8 cellular contexts compared by ENCODE assay signal in genomic region chr14:72892879-72893635, GRCh38. TPM values are rescaled to one million over a fixed set of nuclear protein-coding genes. Genes with fewer than 3 reads are reported as not detected.
DNase-seq lines count a peak whose midpoint lies in the region; ATAC-seq, FAIRE-seq and TF ChIP-seq lines count a peak whose summit lies in the region.

No MANE protein-coding gene starts in this region.

- BruUV-seq in Panc1 (replicated peaks; lab: Mats Ljungman, UMichigan) (no TSS peak), GM12878 (replicated peaks; lab: Mats Ljungman, UMichigan) (no TSS peak)

- 1% methylated on average over 58 of the region's 68 CpGs for WGBS in GM12878 (ENCODE audit: insufficient coverage, insufficient replicate concordance, low lambda C conversion rate, missing lambda C conversion rate)

- ATAC-seq in GM21825 (IDR thresholded peaks at IDR 0.05; ENCODE audit: unreplicated experiment), result peak; percentile 14
- peak; percentile 60 for ATAC-seq in Panc1
- ATAC-seq in GM12878, result peak; percentile 27
- peak; percentile 10 to 25 for ATAC-seq in gastrocnemius medialis
- ATAC-seq in HG02970 (IDR thresholded peaks at IDR 0.05; ENCODE audit: low FRiP score, unreplicated experiment), result no peak
- ATAC-seq in GM19351 (IDR thresholded peaks at IDR 0.05; ENCODE audit: unreplicated experiment), result no peak

- H3K27ac ChIP-seq in Panc1 (ENCODE audit: low read length), result no peak overlapping the region
- H3K27ac ChIP-seq in GM12878 (ENCODE audit: control insufficient read depth, insufficient read depth), result no peak overlapping the region
- H3K27ac ChIP-seq in iPS-20b (ENCODE audit: low read length), result no peak overlapping the region
- peak overlapping the region; percentile 91 to 94 (median 94) for H3K27ac ChIP-seq in gastrocnemius medialis

- POLR2A ChIA-PET in Panc1 (lab: Charles Lee) (interaction anchor here (0.6 kb wide), 1 partner anchor 22 kb away, joined by 3 read pairs; no protein-coding TSS in a partner anchor), GM12878 (lab: Charles Lee) (interaction anchor here (1.1 to 2.2 kb wide), 3 partner anchors 9 to 258 kb away, joined by 4 to 8 read pairs (median 4); no protein-coding TSS in a partner anchor)

- in situ Hi-C loops in Panc1 (cut with HindIII; ENCODE audit: low pct_unique_long_range_greater_than_20kb, low sequenced_read_pairs) (no loop called here), GM12878 (cut with MboI) (no loop called here), gastrocnemius medialis (cut with MboI; ENCODE audit: low sequenced_read_pairs in 4 of 4) (loop anchor here in 1 of 4 donors (10.0 kb wide), 2 partner anchors 78 to 148 kb away; no protein-coding TSS in a partner anchor)

- DNase-seq in D721Med (ENCODE audit: insufficient read length, low spot score) (peak; percentile 52), Panc1 (ENCODE audit: low read depth, low spot score) (no peak), GM12878 (ENCODE audit: low read depth, low spot score) (no peak), gastrocnemius medialis (peak in 1 of 2 donors; percentile 35)

- H3K9me3 ChIP-seq in Panc1 (ENCODE audit: control insufficient read depth, insufficient read depth, low read depth, low read length), result no peaks in the 10 kb centered on the region
- no peaks in the 10 kb centered on the region for H3K9me3 ChIP-seq in GM12878 (replicated peaks; ENCODE audit: control insufficient read depth, insufficient read depth, low read length)
- H3K9me3 ChIP-seq in iPS-20b (ENCODE audit: insufficient read depth, low read depth, low read length), result no peaks in the 10 kb centered on the region
- H3K9me3 ChIP-seq in gastrocnemius medialis, result no peaks in the 10 kb centered on the region

- peak overlapping the region; percentile 96 for H3K4me2 ChIP-seq in GM12878 (ENCODE audit: control insufficient read depth, insufficient read depth)

- no peak for FAIRE-seq in D721Med (lab: Jason Lieb, UNC)
- FAIRE-seq in GM12878 (lab: Jason Lieb, UNC), result no peak

- intact Hi-C loops in Panc1 (cut with micrococcal nuclease; ENCODE audit: unreplicated experiment), result no loop called here
- intact Hi-C loops in GM12878 (cut with micrococcal nuclease; ENCODE audit: unreplicated experiment), result no loop called here
- intact Hi-C loops in gastrocnemius medialis (cut with DNase I; ENCODE audit: low total_unique reads), result no loop called here

- no peak for TF ChIP-seq RAD21 in GM12878 (IDR thresholded peaks at IDR 0.05; ENCODE audit: insufficient read depth, low read depth, low read length)

- RAD21 ChIA-PET in GM12878 (lab: Charles Lee; ENCODE audit: unreplicated experiment), result interaction anchor here (0.9 to 3.9 kb wide), 9 partner anchors 9 to 379 kb away, joined by 3 to 31 read pairs (median 9); no protein-coding TSS in a partner anchor

- peaks cover 7% of the 10 kb centered on the region; the same call in 1 of the 2 replicates for H3K4me1 ChIP-seq in Panc1 (ENCODE audit: control insufficient read depth, insufficient read depth, low read length)
- peaks cover 8% of the 10 kb centered on the region for H3K4me1 ChIP-seq in GM12878 (ENCODE audit: control insufficient read depth, insufficient read depth, low read length)
- H3K4me1 ChIP-seq in iPS-20b (ENCODE audit: insufficient read depth, low read length), result peaks cover 32% of the 10 kb centered on the region; the same call in 1 of the 2 replicates
- H3K4me1 ChIP-seq in gastrocnemius medialis, result peaks cover 49 to 59% of the 10 kb centered on the region in 2 donors

- no peak for TF ChIP-seq EP300 in GM12878 (IDR thresholded peaks at IDR 0.05; ENCODE audit: borderline replicate concordance in 1 of 2, control insufficient read depth in 1 of 2, low read depth in 2 of 2, low read length in 2 of 2)

- H3K4me3 ChIP-seq in Panc1 (ENCODE audit: low read depth in 2 of 2, low read length in 2 of 2) (peak overlapping the region; percentile 55 to 67), GM12878 (peak overlapping the region; percentile 98), iPS-20b (ENCODE audit: low read length) (peak overlapping the region; percentile 80), gastrocnemius medialis (peak overlapping the region; percentile 89 to 99 (median 96))

- TF ChIP-seq POLR2A in GM12878 (IDR thresholded peaks at IDR 0.05; ENCODE audit: low read depth, low read length) (no peak), gastrocnemius medialis (IDR thresholded peaks at IDR 0.05) (peak in 1 of 2 donors; percentile 19)

- SMC1A ChIA-PET in GM12878 (lab: Charles Lee; ENCODE audit: uncharacterized antibody, unreplicated experiment), result interaction anchor here (0.9 to 2.6 kb wide), 11 partner anchors 9 to 380 kb away, joined by 3 to 25 read pairs (median 6); no protein-coding TSS in a partner anchor

- H2AFZ ChIP-seq in GM12878 (ENCODE audit: control insufficient read depth, low read depth, low read length), result peak overlapping the region; percentile 68

- CTCF ChIA-PET in Panc1 (lab: Charles Lee), result no interaction called here
- CTCF ChIA-PET in GM12878 (lab: Yijun Ruan, JAX), result interaction anchor here (0.9 to 2.6 kb wide), 7 partner anchors 11 to 415 kb away, joined by 3 to 40 read pairs (median 3); no protein-coding TSS in a partner anchor

- TF ChIP-seq CTCF in D721Med (IDR thresholded peaks at IDR 0.05; ENCODE audit: insufficient read depth, missing control alignments) (no peak), Panc1 (IDR thresholded peaks at IDR 0.05) (no peak), GM12878 (IDR thresholded peaks at IDR 0.05 in 2 of 3, conservative IDR thresholded peaks at IDR 0.05 in 1 of 3; ENCODE audit: control insufficient read depth in 2 of 3, extremely low read depth in 1 of 3, insufficient read depth in 1 of 3, low read depth in 3 of 3, low read length in 3 of 3) (no peak), gastrocnemius medialis (IDR thresholded peaks at IDR 0.05 in 4 of 5, conservative IDR thresholded peaks at IDR 0.05 in 1 of 5) (no peak)

- no peaks in the 10 kb centered on the region for H3K79me2 ChIP-seq in GM12878 (ENCODE audit: control insufficient read depth, insufficient read depth, low read length)

- H4K20me1 ChIP-seq in GM12878 (ENCODE audit: control insufficient read depth, insufficient read depth), result no peaks in the 10 kb centered on the region

- H3K27me3 ChIP-seq in Panc1 (ENCODE audit: control insufficient read depth, insufficient read depth, low read length) (peaks cover 30% of the 10 kb centered on the region), GM12878 (replicated peaks in 1 of 2; ENCODE audit: control insufficient read depth in 2 of 2, insufficient read depth in 2 of 2, low read length in 1 of 2) (no peaks in the 10 kb centered on the region), iPS-20b (ENCODE audit: insufficient read depth, low read length) (peaks cover 85% of the 10 kb centered on the region), gastrocnemius medialis (no peaks in the 10 kb centered on the region)

- H3K9ac ChIP-seq in GM12878 (ENCODE audit: control insufficient read depth, insufficient read depth, low read length) (peak overlapping the region; percentile 40; the same call in 1 of the 2 replicates), iPS-20b (ENCODE audit: low read depth, low read length) (no peak overlapping the region)

- H3K36me3 ChIP-seq in Panc1 (ENCODE audit: control insufficient read depth, insufficient read depth, low read length) (peaks cover 3% of the 10 kb centered on the region; the same call in 1 of the 2 replicates), GM12878 (ENCODE audit: control insufficient read depth in 2 of 2, insufficient read depth in 2 of 2, low read length in 1 of 2) (no peaks in the 10 kb centered on the region), iPS-20b (ENCODE audit: insufficient read depth, low read depth, low read length) (no peaks in the 10 kb centered on the region), gastrocnemius medialis (no peaks in the 10 kb centered on the region)

TF ChIP-seq in GM12878, 131 proteins besides CTCF, POLR2A, EP300 and RAD21 (continues in another document):
- no peak for TF ChIP-seq FOXK2 (IDR thresholded peaks at IDR 0.05)

RNA-seq across cellular contexts. Expression of gene DPF3, which starts 0.8 kb away (rescaled TPM):
- total RNA-seq in Panc1 (2021; ENCODE audit: unreplicated experiment) (not detected), GM12878 (2014; rRNA removed) (1.9 and 3.6 TPM in 2 replicates), GM12878 (2014; rRNA removed; fragmentation: Illumina TruSeq; extraction: Trizol) (1.5 and 2.5 TPM in 2 replicates), GM12878 (2021) (2.7 and 3.2 TPM in 2 replicates), gastrocnemius medialis (10 to 100 TPM; 16.7 to 27.8 (median 20.3) TPM)
- polyA plus RNA-seq in Panc1 (2012; ENCODE audit: insufficient read length), result not detected
- total RNA-seq in GM12878 (2013; cell fraction: nucleolus; rRNA removed), result 7.7 and 11.6 TPM in 2 replicates
- 0.29 TPM for polyA plus RNA-seq in GM12878 (2011; ENCODE audit: low read depth)
- polyA plus RNA-seq in GM12878 (2011; rRNA removed) (7.3 and 8.0 TPM in 2 replicates), GM12878 (2014; fragmentation: Illumina TruSeq; extraction: Trizol) (2.5 and 3.3 TPM in 2 replicates), GM12878 (2014; fragmentation: Nextera tagmentation; extraction: Ambion mirVana) (under 1 TPM; 0.69 to 0.87 TPM), GM12878 (2014; rRNA removed) (3.2 and 3.8 TPM in 2 replicates), GM12878 (2016; fragmentation: Nextera tagmentation; extraction: Ambion mirVana) (1 to 10 TPM; 1.7 to 1.8 TPM)
- polyA plus RNA-seq in GM12878 (2011; cell fraction: cytosol; rRNA removed), result 4.3 and 5.3 TPM in 2 replicates
- 23.5 and 28.7 TPM in 2 replicates for polyA plus RNA-seq in GM12878 (2011; cell fraction: nucleus; rRNA removed)
- 0.59 and 1.2 TPM in 2 replicates for polyA plus RNA-seq in GM12878 (2012)
- polyA minus RNA-seq in GM12878 (2011; rRNA and poly(A)+ RNA removed), result 7.5 and 12.8 TPM in 2 replicates
- 2.7 and 3.8 TPM in 2 replicates for polyA minus RNA-seq in GM12878 (2011; cell fraction: cytosol; rRNA and poly(A)+ RNA removed)
- polyA minus RNA-seq in GM12878 (2011; cell fraction: nucleus; rRNA and poly(A)+ RNA removed), result 15.7 and 40.2 TPM in 2 replicates

RNA-seq across cellular contexts. Expression of gene DCAF4, which starts 33.2 kb away (rescaled TPM):
- 18.2 TPM for total RNA-seq in Panc1 (2021; ENCODE audit: unreplicated experiment)
- 12.1 TPM for polyA plus RNA-seq in Panc1 (2012; ENCODE audit: insufficient read length)
- total RNA-seq in GM12878 (2013; cell fraction: nucleolus; rRNA removed), result 94.2 and 107 TPM in 2 replicates
- total RNA-seq in GM12878 (2014; rRNA removed), result 20.5 and 22.6 TPM in 2 replicates
- total RNA-seq in GM12878 (2014; rRNA removed; fragmentation: Illumina TruSeq; extraction: Trizol), result 20.6 and 21.6 TPM in 2 replicates
- 24.9 and 29.4 TPM in 2 replicates for total RNA-seq in GM12878 (2021)
- 13.8 TPM for polyA plus RNA-seq in GM12878 (2011; ENCODE audit: low read depth)
- polyA plus RNA-seq in GM12878 (2011; rRNA removed), result 33.7 and 44.8 TPM in 2 replicates
- polyA plus RNA-seq in GM12878 (2011; cell fraction: cytosol; rRNA removed), result 42.0 and 54.1 TPM in 2 replicates
- 108 and 118 TPM in 2 replicates for polyA plus RNA-seq in GM12878 (2011; cell fraction: nucleus; rRNA removed)
- 13.2 and 13.5 TPM in 2 replicates for polyA plus RNA-seq in GM12878 (2012)
- 25.5 and 51.1 TPM in 2 replicates for polyA plus RNA-seq in GM12878 (2014; fragmentation: Illumina TruSeq; extraction: Trizol)
- polyA plus RNA-seq in GM12878 (2014; fragmentation: Nextera tagmentation; extraction: Ambion mirVana), result 1 to 10 TPM; 2.6 to 3.1 TPM
- polyA plus RNA-seq in GM12878 (2014; rRNA removed), result 26.2 and 28.3 TPM in 2 replicates
- polyA plus RNA-seq in GM12878 (2016; fragmentation: Nextera tagmentation; extraction: Ambion mirVana), result 10 to 100 TPM; 18.7 to 18.8 TPM
- polyA minus RNA-seq in GM12878 (2011; rRNA and poly(A)+ RNA removed), result 37.8 and 51.0 TPM in 2 replicates
- polyA minus RNA-seq in GM12878 (2011; cell fraction: cytosol; rRNA and poly(A)+ RNA removed), result 5.9 and 12.5 TPM in 2 replicates
- polyA minus RNA-seq in GM12878 (2011; cell fraction: nucleus; rRNA and poly(A)+ RNA removed), result 42.4 and 56.1 TPM in 2 replicates
- total RNA-seq in gastrocnemius medialis, result 10 to 100 TPM; 13.9 to 38.3 (median 25.7) TPM

Comparison
In these comparisons a context has a peak if more than half of its experiments do, and no peak if none do; other contexts are left out.
1. ATAC-seq: peak in GM21825 (single experiment), Panc1 (single experiment), GM12878 (single experiment) and gastrocnemius medialis (2 of 2); none in HG02970 (single experiment) and GM19351 (single experiment).
2. H3K27ac ChIP-seq: peak in gastrocnemius medialis (4 of 4); none in Panc1 (single experiment), GM12878 (single experiment) and iPS-20b (single experiment).
3. Peak in every context shown above with its lines, with median percentiles within 50 percentile points of each other: H3K4me3 ChIP-seq.